1 cellular context compared by ENCODE assay signal in genomic region chr12:14418526-14418925, GRCh38.
TF ChIP-seq lines count a peak whose summit lies in the region.

No MANE protein-coding gene starts in this region.

TF ChIP-seq in H1, 55 proteins besides CTCF, POLR2A, EP300 and RAD21:
- TF ChIP-seq RFX5 (IDR thresholded peaks at IDR 0.05; ENCODE audit: borderline replicate concordance, low read depth, low read length): 0 out of 2 replicates have a peak, but pooled peaks have one; percentile 35
- TF ChIP-seq RNF2 (IDR thresholded peaks at IDR 0.05; ENCODE audit: borderline replicate concordance, low read depth, low read length, missing control alignments, poor library complexity, severe bottlenecking): no peak
